Comparison of ENCODE assay signal across 29 cellular contexts in genomic region chr4:12879500-12879899, GRCh38.
"Had no signal": no experiment of that assay in that cellular context is flagged by ENCODE, and none has a peak within 500 bp of the region (broad histone marks: within the 10 kb centered on the region; RNA-seq: fewer than 3 reads in every experiment).

No MANE protein-coding gene starts in this region.

- H3K9me3 ChIP-seq: suprapubic skin, testis, thoracic aorta, thyroid gland, tibial artery, transverse colon, upper lobe of left lung, upper lobe of right lung, uterus, vagina had no signal

- H3K27me3 ChIP-seq: stomach, suprapubic skin, testis, thyroid gland, tibial artery, tibial nerve, transverse colon, upper lobe of left lung, upper lobe of right lung, uterus, vagina had no signal

- H3K4me1 ChIP-seq: suprapubic skin, testis, thyroid gland, tibial artery, tibial nerve, transverse colon, upper lobe of left lung, upper lobe of right lung, uterus, vagina had no signal

- H3K36me3 Mint-ChIP-seq: stimulated activated effector memory CD8-positive, alpha-beta T cell treated with anti-CD3 and anti-CD28 coated beads, Interleukin-12 subunit alpha, Interleukin-12 subunit beta, amount 100 ng/mL, for 72 hours; stimulated activated naive B cell treated with anti-CD40 and anti-IgM and Interleukin-4, amounts not matched to agents 10 μg/mL and 1 μg/mL and 100 μg/mL, for 72 hours; type B pancreatic cell had no signal

- H3K27ac Mint-ChIP-seq: stimulated activated effector memory CD8-positive, alpha-beta T cell treated with anti-CD3 and anti-CD28 coated beads, Interleukin-12 subunit alpha, Interleukin-12 subunit beta, amount 100 ng/mL, for 72 hours; stimulated activated memory B cell treated with anti-CD40 and anti-IgM and Interleukin-4, amounts not matched to agents 10 μg/mL and 1 μg/mL and 100 μg/mL, for 72 hours; stimulated activated naive B cell treated with anti-CD40 and anti-IgM and Interleukin-4, amounts not matched to agents 10 μg/mL and 1 μg/mL and 100 μg/mL, for 72 hours; stimulated activated naive CD8-positive, alpha-beta T cell treated with anti-CD3 and anti-CD28 coated beads, Interleukin-15, amount 100 ng/mL, for 72 hours; stimulated activated naive CD8-positive, alpha-beta T cell treated with anti-CD3 and anti-CD28 coated beads, Interleukin-15, Interleukin-2, amounts not matched to agents 100 ng/mL and 50 ng/mL, for 24 hours; type B pancreatic cell had no signal

- H3K27ac ChIP-seq: stomach, suprapubic skin, testis, thoracic aorta, thyroid gland, tibial artery, tibial nerve, transverse colon, upper lobe of left lung, upper lobe of right lung, uterus, vagina had no signal

- H3K36me3 ChIP-seq: stomach, suprapubic skin, thoracic aorta, thyroid gland, tibial artery, tibial nerve, transverse colon, upper lobe of left lung, upper lobe of right lung, uterus, vagina had no signal

- H3K9me3 Mint-ChIP-seq: stimulated activated naive CD8-positive, alpha-beta T cell treated with anti-CD3 and anti-CD28 coated beads, Interleukin-15, Interleukin-2, amounts not matched to agents 100 ng/mL and 50 ng/mL, for 24 hours had no signal

- H3K27me3 Mint-ChIP-seq: stimulated activated memory B cell treated with anti-CD40 and anti-IgM and Interleukin-4, amounts not matched to agents 10 μg/mL and 1 μg/mL and 100 μg/mL, for 72 hours; stimulated activated naive B cell treated with anti-CD40 and anti-IgM and Interleukin-4, amounts not matched to agents 10 μg/mL and 1 μg/mL and 100 μg/mL, for 72 hours; stimulated activated naive CD8-positive, alpha-beta T cell treated with anti-CD3 and anti-CD28 coated beads, Interleukin-15, amount 100 ng/mL, for 72 hours; stimulated activated naive CD8-positive, alpha-beta T cell treated with anti-CD3 and anti-CD28 coated beads, Interleukin-15, Interleukin-2, amounts not matched to agents 100 ng/mL and 50 ng/mL, for 24 hours; type B pancreatic cell had no signal

- FAIRE-seq: urothelium cell line had no signal

- ATAC-seq: stimulated activated effector memory CD8-positive, alpha-beta T cell treated with anti-CD3 and anti-CD28 coated beads, Interleukin-12 subunit alpha, Interleukin-12 subunit beta, amount 100 ng/mL, for 72 hours; stimulated activated memory B cell treated with anti-CD40 and anti-IgM and Interleukin-4, amounts not matched to agents 10 μg/mL and 1 μg/mL and 100 μg/mL, for 72 hours; stimulated activated naive B cell treated with anti-CD40 and anti-IgM and Interleukin-4, amounts not matched to agents 10 μg/mL and 1 μg/mL and 100 μg/mL, for 72 hours; stimulated activated naive CD8-positive, alpha-beta T cell treated with anti-CD3 and anti-CD28 coated beads, Interleukin-15, amount 100 ng/mL, for 72 hours; stimulated activated naive CD8-positive, alpha-beta T cell treated with anti-CD3 and anti-CD28 coated beads, Interleukin-15, Interleukin-2, amounts not matched to agents 100 U/mL and 50 U/mL, for 24 hours; upper lobe of right lung had no signal

- DNase-seq: stimulated activated CD4-positive, alpha-beta T cell treated with anti-CD3 and anti-CD28 coated beads, Interleukin-2, amount 100 ng/mL, for 48 hours; stimulated activated CD4-positive, alpha-beta T cell treated with anti-CD3 and anti-CD28 coated beads, Interleukin-4, amount 100 ng/mL, for 1 hour; stimulated activated CD4-positive, alpha-beta T cell treated with anti-CD3 and anti-CD28 coated beads, Interleukin-4, amount 100 ng/mL, for 24 hours; stimulated activated CD4-positive, alpha-beta T cell treated with anti-CD3 and anti-CD28 coated beads, Interleukin-4, amount 100 ng/mL, for 4 hours; stimulated activated CD8-positive, alpha-beta memory T cell treated with anti-CD3 and anti-CD28 coated beads, Interleukin-4, amount 100 ng/mL, for 48 hours; stimulated activated naive B cell treated with anti-CD40 and anti-IgM and Interleukin-4, amounts not matched to agents 10 μg/mL and 1 μg/mL and 100 μg/mL, for 72 hours; stimulated activated naive CD4-positive, alpha-beta T cell; stimulated activated naive CD4-positive, alpha-beta T cell treated with Interleukin-2 at 50 U/mL for 16 hours; stimulated activated naive CD8-positive, alpha-beta T cell treated with anti-CD3 and anti-CD28 coated beads, Interleukin-15, amount 100 ng/mL, for 72 hours; stimulated activated naive CD8-positive, alpha-beta T cell treated with anti-CD3 and anti-CD28 coated beads, Interleukin-15, Interleukin-2, amounts not matched to agents 100 U/mL and 50 U/mL, for 24 hours; stomach; substantia nigra; testis; thyroid gland; tibial artery; transverse colon; trophoblast cell; upper lobe of left lung; upper lobe of right lung; uterus had no signal

- H3K4me1 Mint-ChIP-seq: stimulated activated effector memory CD8-positive, alpha-beta T cell treated with anti-CD3 and anti-CD28 coated beads, Interleukin-12 subunit alpha, Interleukin-12 subunit beta, amount 100 ng/mL, for 72 hours; stimulated activated memory B cell treated with anti-CD40 and anti-IgM and Interleukin-4, amounts not matched to agents 10 μg/mL and 1 μg/mL and 100 μg/mL, for 72 hours; stimulated activated naive B cell treated with anti-CD40 and anti-IgM and Interleukin-4, amounts not matched to agents 10 μg/mL and 1 μg/mL and 100 μg/mL, for 72 hours; stimulated activated naive CD8-positive, alpha-beta T cell treated with anti-CD3 and anti-CD28 coated beads, Interleukin-15, amount 100 ng/mL, for 72 hours had no signal

- H3K4me3 Mint-ChIP-seq: stimulated activated effector memory CD8-positive, alpha-beta T cell treated with anti-CD3 and anti-CD28 coated beads, Interleukin-12 subunit alpha, Interleukin-12 subunit beta, amount 100 ng/mL, for 72 hours; stimulated activated memory B cell treated with anti-CD40 and anti-IgM and Interleukin-4, amounts not matched to agents 10 μg/mL and 1 μg/mL and 100 μg/mL, for 72 hours; stimulated activated naive B cell treated with anti-CD40 and anti-IgM and Interleukin-4, amounts not matched to agents 10 μg/mL and 1 μg/mL and 100 μg/mL, for 72 hours; stimulated activated naive CD8-positive, alpha-beta T cell treated with anti-CD3 and anti-CD28 coated beads, Interleukin-15, amount 100 ng/mL, for 72 hours; stimulated activated naive CD8-positive, alpha-beta T cell treated with anti-CD3 and anti-CD28 coated beads, Interleukin-15, Interleukin-2, amounts not matched to agents 100 ng/mL and 50 ng/mL, for 24 hours; type B pancreatic cell had no signal

- H3K4me3 ChIP-seq: stomach, suprapubic skin, testis, thoracic aorta, thyroid gland, tibial artery, tibial nerve, transverse colon, upper lobe of left lung, upper lobe of right lung, uterus, vagina had no signal
